In genomic region chr4:83536649-83537352, GRCh38 we compare ENCODE assay signal across 8 cellular contexts. TPM values are rescaled to one million over a fixed set of nuclear protein-coding genes. Genes with fewer than 3 reads are reported as not detected.
DNase-seq lines count a peak whose midpoint lies in the region; ATAC-seq, FAIRE-seq and TF ChIP-seq lines count a peak whose summit lies in the region.

No MANE protein-coding gene starts in this region.

- no peak overlapping the region for H4K91ac ChIP-seq in mesenchymal stem cell (ENCODE audit: low read length)

- H3K4me3 ChIP-seq in bronchial epithelial cell (ENCODE audit: low read depth, low read length) (peak overlapping the region; percentile 68), mesenchymal stem cell (ENCODE audit: insufficient read depth in 1 of 2, low read depth in 1 of 2, low read length in 2 of 2) (peak overlapping the region; percentile 83 to 92), vagina (peak overlapping the region; percentile 72 to 81)

- H4K8ac ChIP-seq in mesenchymal stem cell (ENCODE audit: low read length), result peak overlapping the region; percentile 19

- DNase-seq in Right ventricle myocardium superior, result no peak
- DNase-seq in Right ventricle myocardium inferior (ENCODE audit: missing footprints), result no peak
- no peak for DNase-seq in bronchial epithelial cell (ENCODE audit: low read depth)
- peak; percentile 25 for DNase-seq in mesenchymal stem cell
- no peak for DNase-seq in vagina (ENCODE audit: extremely low spot score in 2 of 2)
- no peak for DNase-seq in OCI-M1 (lab: John Stamatoyannopoulos, UW)
- DNase-seq in iPS-NIHi11 (ENCODE audit: low spot score), result no peak

- FAIRE-seq in bronchial epithelial cell (lab: Jason Lieb, UNC), result no peak

- H2AK5ac ChIP-seq in mesenchymal stem cell (ENCODE audit: low read length, severe bottlenecking), result no peak overlapping the region

- TF ChIP-seq CTCF in bronchial epithelial cell (IDR thresholded peaks at IDR 0.05; ENCODE audit: insufficient read depth, low read length, severe bottlenecking), result no peak
- no peak for TF ChIP-seq CTCF in vagina (IDR thresholded peaks at IDR 0.05)

- TF ChIP-seq POLR2A in vagina (IDR thresholded peaks at IDR 0.05), result no peak

- H3K14ac ChIP-seq in mesenchymal stem cell (ENCODE audit: low read length in 2 of 2), result peak overlapping the region in 1 of 2 experiments; percentile 74

- peaks cover 4% of the 10 kb centered on the region for H3K27me3 ChIP-seq in bronchial epithelial cell (ENCODE audit: control insufficient read depth, insufficient read depth, low read length)
- peaks cover 12 to 16% of the 10 kb centered on the region in 2 experiments for H3K27me3 ChIP-seq in mesenchymal stem cell (ENCODE audit: control insufficient read depth in 1 of 2, insufficient read depth in 1 of 2, low read length in 2 of 2)
- H3K27me3 ChIP-seq in vagina, result no peaks in the 10 kb centered on the region

- H3K4me1 ChIP-seq in mesenchymal stem cell (ENCODE audit: control insufficient read depth, insufficient read depth, low read depth, low read length) (peaks cover 7% of the 10 kb centered on the region), vagina (peaks cover 9% of the 10 kb centered on the region)

- H3K9me3 ChIP-seq in mesenchymal stem cell (ENCODE audit: control insufficient read depth, low read length), result no peaks in the 10 kb centered on the region
- no peaks in the 10 kb centered on the region for H3K9me3 ChIP-seq in vagina

- H3K36me3 ChIP-seq in bronchial epithelial cell (ENCODE audit: control insufficient read depth, insufficient read depth, low read length), result no peaks in the 10 kb centered on the region
- H3K36me3 ChIP-seq in mesenchymal stem cell (ENCODE audit: control insufficient read depth in 1 of 2, insufficient read depth in 2 of 2, low read depth in 1 of 2, low read length in 2 of 2), result peaks cover 0 to 9% of the 10 kb centered on the region in 2 experiments
- no peaks in the 10 kb centered on the region for H3K36me3 ChIP-seq in vagina

- peak overlapping the region in 1 of 2 experiments; percentile 46 for H3K23ac ChIP-seq in mesenchymal stem cell (ENCODE audit: low read length in 2 of 2)

- H2BK15ac ChIP-seq in mesenchymal stem cell (ENCODE audit: low read depth, poor library complexity, severe bottlenecking), result peak overlapping the region; percentile 91

- peak overlapping the region; percentile 94 for H2AFZ ChIP-seq in mesenchymal stem cell (ENCODE audit: low read depth, low read length)

- H2BK120ac ChIP-seq in mesenchymal stem cell (ENCODE audit: low read depth, low read length), result no peak overlapping the region

- H3K9ac ChIP-seq in mesenchymal stem cell (ENCODE audit: low read length), result peak overlapping the region; percentile 92

- H3K27ac ChIP-seq in mesenchymal stem cell (ENCODE audit: low read length, poor library complexity, severe bottlenecking) (no peak overlapping the region), vagina (peak overlapping the region; percentile 79)

- peak overlapping the region; percentile 63 for H3K4me2 ChIP-seq in mesenchymal stem cell (ENCODE audit: low read length, poor library complexity, severe bottlenecking)

- intact Hi-C loops in Right ventricle myocardium superior (cut with DNase I), result loop anchor here (5.0 kb wide), 1 partner anchor 96 kb away; no protein-coding TSS in a partner anchor
- intact Hi-C loops in Right ventricle myocardium inferior (cut with DNase I), result loop anchor here (2.0 kb wide), 2 partner anchors 42 to 90 kb away; no protein-coding TSS in a partner anchor
- intact Hi-C loops in vagina (cut with DNase I), result no loop called here

- H3K79me1 ChIP-seq in mesenchymal stem cell (replicated peaks; ENCODE audit: low read length, poor library complexity, severe bottlenecking), result peaks cover 9% of the 10 kb centered on the region

- H2BK5ac ChIP-seq in mesenchymal stem cell (ENCODE audit: low read depth, low read length, poor library complexity, severe bottlenecking), result no peak overlapping the region

- peak overlapping the region; percentile 16 to 88 for H3K18ac ChIP-seq in mesenchymal stem cell (ENCODE audit: low read depth in 1 of 2, low read length in 2 of 2)

- peak overlapping the region in 1 of 2 experiments; percentile 38 for H3K4ac ChIP-seq in mesenchymal stem cell (ENCODE audit: low read depth in 1 of 2, low read length in 2 of 2)

- WGBS in mesenchymal stem cell, result 7% methylated on average over 27 of the region's 27 CpGs

- peak overlapping the region; percentile 9 to 75 for H2BK12ac ChIP-seq in mesenchymal stem cell (ENCODE audit: low read length in 2 of 2)

- ATAC-seq in Right ventricle myocardium superior (ENCODE audit: poor library complexity), result peak; percentile 19
- no peak for ATAC-seq in Right ventricle myocardium inferior
- no peak for ATAC-seq in GM21515 (IDR thresholded peaks at IDR 0.05; ENCODE audit: unreplicated experiment)

RNA-seq across cellular contexts. Expression of gene GPAT3, which starts 0.9 kb away (rescaled TPM):
- total RNA-seq in Right ventricle myocardium superior, result 39.6 TPM
- total RNA-seq in Right ventricle myocardium inferior, result 33.8 TPM
- 4.5 and 13.7 TPM in 2 replicates for total RNA-seq in bronchial epithelial cell
- 4.3 TPM for polyA plus RNA-seq in mesenchymal stem cell (2013, experiment 1 of 2)
- 4.1 TPM for polyA plus RNA-seq in mesenchymal stem cell (2013, experiment 2 of 2)
- 5.2 TPM for total RNA-seq in vagina

RNA-seq across cellular contexts. Expression of gene ABRAXAS1, which starts 51.9 kb away (rescaled TPM):
- total RNA-seq in Right ventricle myocardium superior (5.9 TPM), Right ventricle myocardium inferior (6.3 TPM), bronchial epithelial cell (6.6 and 7.0 TPM in 2 replicates), vagina (11.5 TPM)
- 17.5 TPM for polyA plus RNA-seq in mesenchymal stem cell (2013, experiment 1 of 2)
- 19.0 TPM for polyA plus RNA-seq in mesenchymal stem cell (2013, experiment 2 of 2)
